ENCODE assay signal across 14 cellular contexts in the genomic region with DNA sequence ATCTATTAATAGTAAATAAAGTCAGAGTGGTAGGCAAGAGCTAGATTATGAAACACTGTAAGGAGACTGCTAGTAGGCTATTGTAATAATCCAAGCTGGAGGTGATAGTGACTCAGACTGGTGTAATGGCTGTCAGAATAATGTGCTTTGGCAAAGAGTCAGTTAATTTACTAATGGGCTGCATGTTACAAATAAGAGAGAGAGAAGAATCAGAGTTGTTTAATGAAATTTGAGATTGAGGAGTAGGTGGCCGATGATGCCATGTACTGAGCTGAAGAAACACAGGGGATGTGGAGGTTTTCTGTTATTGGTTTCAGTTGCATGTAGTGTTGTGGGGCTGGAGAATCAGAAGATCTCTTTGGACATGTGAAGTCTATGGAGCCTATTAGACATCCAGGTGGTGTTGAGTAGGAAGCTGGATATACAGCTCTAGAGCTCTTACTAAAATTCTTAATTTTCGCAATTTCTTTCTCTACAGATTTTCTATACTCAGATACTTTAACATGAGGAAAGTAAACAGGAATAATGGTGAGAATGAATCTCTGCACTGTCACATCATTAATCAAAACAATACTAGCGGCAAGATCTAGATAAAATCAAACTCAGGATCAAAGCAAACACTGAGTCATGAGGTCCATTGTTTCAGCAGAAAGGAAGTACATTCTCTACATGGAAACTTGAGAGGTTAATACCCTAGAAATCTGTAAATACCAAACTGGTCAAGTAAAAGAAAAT.
DNase-seq lines count a peak whose midpoint lies in the region; ATAC-seq and TF ChIP-seq lines count a peak whose summit lies in the region.
"Had no signal": no experiment of that assay in that cellular context is flagged by ENCODE, and none has a peak within 500 bp of the region (broad histone marks: within the 10 kb centered on the region; RNA-seq: fewer than 3 reads in every experiment).

No MANE protein-coding gene starts in this region.

- no peaks in the 10 kb centered on the region for H3K27me3 ChIP-seq in testis

- ATAC-seq in GM18858 (IDR thresholded peaks at IDR 0.05; ENCODE audit: unreplicated experiment) (no peak), HG02588 (IDR thresholded peaks at IDR 0.05; ENCODE audit: unreplicated experiment) (no peak)
- ATAC-seq: activated T-helper 17 cell treated with anti-CD3 and anti-CD28 coated beads, Interleukin-2, amount 50 U/mL, for 72 hours; stimulated activated naive B cell treated with anti-CD40 and anti-IgM and Interleukin-4, amounts not matched to agents 10 μg/mL and 1 μg/mL and 100 μg/mL, for 72 hours had no signal

- intact Hi-C loops in testis (cut with DNase I; ENCODE audit: low total_unique reads): no loop called here

- 76 to 83% methylated on average over 3 of the region's 3 CpGs for WGBS in testis, 2 donors

- H3K36me3 ChIP-seq in testis (ENCODE audit: low read depth, missing control alignments): no peaks in the 10 kb centered on the region
- H3K36me3 ChIP-seq: left ventricle myocardium inferior, WERI-Rb-1 had no signal

- H3K4me3 ChIP-seq in testis: no peak overlapping the region
- H3K4me3 ChIP-seq: left ventricle myocardium inferior had no signal

- TF ChIP-seq RAD21 in Ishikawa (IDR thresholded peaks at IDR 0.05; ENCODE audit: low read depth): no peak

- no peaks in the 10 kb centered on the region for H3K4me1 ChIP-seq in testis
- H3K4me1 ChIP-seq: left ventricle myocardium inferior had no signal

- no peak for TF ChIP-seq CTCF in AG09319 (IDR thresholded peaks at IDR 0.05; ENCODE audit: low read depth, low read length)
- no peak for TF ChIP-seq CTCF in testis (IDR thresholded peaks at IDR 0.05)

- DNase-seq in AG09319 (ENCODE audit: extremely low read depth, low read depth) (peak; percentile 50), SW480 (ENCODE audit: low spot score) (peak; percentile 65), glomerular endothelial cell (ENCODE audit: extremely low read depth, low read depth, low spot score) (peak; percentile 90), testis (no peak), retina (no peak)
- DNase-seq: CD4-positive, CD25-positive, alpha-beta regulatory T cell; left ventricle myocardium inferior; NCI-H82; stimulated activated naive B cell treated with anti-CD40 and anti-IgM and Interleukin-4, amounts not matched to agents 10 μg/mL and 1 μg/mL and 100 μg/mL, for 72 hours; WERI-Rb-1 had no signal

- no peak overlapping the region for H3K27ac ChIP-seq in testis
- H3K27ac ChIP-seq: left ventricle myocardium inferior, WERI-Rb-1 had no signal

- TF ChIP-seq EP300 in Ishikawa (IDR thresholded peaks at IDR 0.05; ENCODE audit: borderline replicate concordance): peak; percentile 98

- H3K9me3 ChIP-seq in testis: no peaks in the 10 kb centered on the region
- H3K9me3 ChIP-seq: left ventricle myocardium inferior had no signal

- no peak for TF ChIP-seq POLR2A in testis (IDR thresholded peaks at IDR 0.05)

TF ChIP-seq in Ishikawa, 13 proteins besides CTCF, POLR2A, EP300 and RAD21:
- TF ChIP-seq CEBPB (IDR thresholded peaks at IDR 0.05): peak; percentile 71
- TF ChIP-seq TEAD4 (IDR thresholded peaks at IDR 0.05): peak; percentile 94
- TF ChIP-seq FOXM1 (IDR thresholded peaks at IDR 0.05; ENCODE audit: borderline replicate concordance, low read depth): peak; percentile 97
- TF ChIP-seq ZBTB7A (IDR thresholded peaks at IDR 0.05; ENCODE audit: low read depth): no peak
- peak; percentile 92 for TF ChIP-seq TCF12 (IDR thresholded peaks at IDR 0.05; ENCODE audit: low read depth)
- TF ChIP-seq TAF1 (IDR thresholded peaks at IDR 0.05; ENCODE audit: low read depth): no peak
- TF ChIP-seq, protein P1, sequence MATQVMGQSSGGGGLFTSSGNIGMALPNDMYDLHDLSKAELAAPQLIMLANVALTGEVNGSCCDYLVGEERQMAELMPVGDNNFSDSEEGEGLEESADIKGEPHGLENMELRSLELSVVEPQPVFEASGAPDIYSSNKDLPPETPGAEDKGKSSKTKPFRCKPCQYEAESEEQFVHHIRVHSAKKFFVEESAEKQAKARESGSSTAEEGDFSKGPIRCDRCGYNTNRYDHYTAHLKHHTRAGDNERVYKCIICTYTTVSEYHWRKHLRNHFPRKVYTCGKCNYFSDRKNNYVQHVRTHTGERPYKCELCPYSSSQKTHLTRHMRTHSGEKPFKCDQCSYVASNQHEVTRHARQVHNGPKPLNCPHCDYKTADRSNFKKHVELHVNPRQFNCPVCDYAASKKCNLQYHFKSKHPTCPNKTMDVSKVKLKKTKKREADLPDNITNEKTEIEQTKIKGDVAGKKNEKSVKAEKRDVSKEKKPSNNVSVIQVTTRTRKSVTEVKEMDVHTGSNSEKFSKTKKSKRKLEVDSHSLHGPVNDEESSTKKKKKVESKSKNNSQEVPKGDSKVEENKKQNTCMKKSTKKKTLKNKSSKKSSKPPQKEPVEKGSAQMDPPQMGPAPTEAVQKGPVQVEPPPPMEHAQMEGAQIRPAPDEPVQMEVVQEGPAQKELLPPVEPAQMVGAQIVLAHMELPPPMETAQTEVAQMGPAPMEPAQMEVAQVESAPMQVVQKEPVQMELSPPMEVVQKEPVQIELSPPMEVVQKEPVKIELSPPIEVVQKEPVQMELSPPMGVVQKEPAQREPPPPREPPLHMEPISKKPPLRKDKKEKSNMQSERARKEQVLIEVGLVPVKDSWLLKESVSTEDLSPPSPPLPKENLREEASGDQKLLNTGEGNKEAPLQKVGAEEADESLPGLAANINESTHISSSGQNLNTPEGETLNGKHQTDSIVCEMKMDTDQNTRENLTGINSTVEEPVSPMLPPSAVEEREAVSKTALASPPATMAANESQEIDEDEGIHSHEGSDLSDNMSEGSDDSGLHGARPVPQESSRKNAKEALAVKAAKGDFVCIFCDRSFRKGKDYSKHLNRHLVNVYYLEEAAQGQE (IDR thresholded peaks at IDR 0.05; ENCODE audit: low read depth): no peak
- no peak for TF ChIP-seq EGR1 (IDR thresholded peaks at IDR 0.05)
- TF ChIP-seq, protein P2, sequence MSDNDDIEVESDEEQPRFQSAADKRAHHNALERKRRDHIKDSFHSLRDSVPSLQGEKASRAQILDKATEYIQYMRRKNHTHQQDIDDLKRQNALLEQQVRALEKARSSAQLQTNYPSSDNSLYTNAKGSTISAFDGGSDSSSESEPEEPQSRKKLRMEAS (IDR thresholded peaks at IDR 0.05): 0 out of 2 replicates have a peak, but pooled peaks have one; percentile 28
- TF ChIP-seq NFIC (IDR thresholded peaks at IDR 0.05): peak; percentile 79
- no peak for TF ChIP-seq CREB1 (IDR thresholded peaks at IDR 0.05; ENCODE audit: low read depth)
- TF ChIP-seq, protein P3, sequence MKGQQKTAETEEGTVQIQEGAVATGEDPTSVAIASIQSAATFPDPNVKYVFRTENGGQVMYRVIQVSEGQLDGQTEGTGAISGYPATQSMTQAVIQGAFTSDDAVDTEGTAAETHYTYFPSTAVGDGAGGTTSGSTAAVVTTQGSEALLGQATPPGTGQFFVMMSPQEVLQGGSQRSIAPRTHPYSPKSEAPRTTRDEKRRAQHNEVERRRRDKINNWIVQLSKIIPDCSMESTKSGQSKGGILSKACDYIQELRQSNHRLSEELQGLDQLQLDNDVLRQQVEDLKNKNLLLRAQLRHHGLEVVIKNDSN (IDR thresholded peaks at IDR 0.05): no peak
- TF ChIP-seq YY1 (IDR thresholded peaks at IDR 0.05; ENCODE audit: low read depth): peak; percentile 46; the same call in 1 of the 2 replicates

Comparison
In these comparisons a context has a peak if more than half of its experiments do, and no peak if none do; other contexts are left out.
1. DNase-seq: peak in AG09319 (single experiment), SW480 (single experiment) and glomerular endothelial cell (single experiment); none in testis (single experiment) and retina (single experiment).